In the genomic region with DNA sequence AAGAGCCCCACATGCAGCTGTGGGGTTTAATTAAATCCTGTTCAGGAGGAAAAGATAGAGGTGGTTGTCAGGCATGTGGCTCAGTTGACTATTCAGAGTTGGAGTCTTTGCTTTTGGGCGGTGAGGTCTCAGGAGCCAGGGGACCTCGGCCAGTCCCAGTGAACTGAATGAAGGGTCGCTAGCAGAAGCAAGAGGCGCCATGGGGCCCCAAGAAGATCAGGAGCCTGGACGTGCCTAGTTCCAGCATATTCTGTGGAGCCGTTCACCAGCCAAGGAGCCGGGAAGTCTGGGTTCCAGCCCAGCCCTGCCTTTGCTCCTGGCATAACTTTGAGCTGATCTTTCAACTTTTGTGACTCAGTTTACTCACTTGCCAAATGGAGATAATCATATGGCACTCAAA, we compare ENCODE assay signal across 34 cellular contexts.
"Had no signal": no experiment of that assay in that cellular context is flagged by ENCODE, and none has a peak within 500 bp of the region (broad histone marks: within the 10 kb centered on the region; RNA-seq: fewer than 3 reads in every experiment).

No MANE protein-coding gene starts in this region.

- H3K36me3 Mint-ChIP-seq: activated naive CD8-positive, alpha-beta T cell had no signal

- H3K4me1 ChIP-seq: heart right ventricle had no signal

- H3K9me3 ChIP-seq: esophagus squamous epithelium, gastroesophageal sphincter, heart right ventricle had no signal

- H3K27me3 Mint-ChIP-seq: activated CD8-positive, alpha-beta T cell treated with anti-CD3 and anti-CD28 coated beads for 36 hours; activated naive CD8-positive, alpha-beta T cell; T-helper 17 cell had no signal

- H3K27ac Mint-ChIP-seq: activated B cell treated with CpG ODN at 0.5 μM for 24 hours; activated CD8-positive, alpha-beta T cell treated with anti-CD3 and anti-CD28 coated beads for 36 hours; activated naive CD8-positive, alpha-beta T cell; activated T-cell treated with anti-CD3 and anti-CD28 coated beads, Interleukin-2, amount 50 U/mL, for 72 hours; effector memory CD8-positive, alpha-beta T cell; T-helper 17 cell; T-helper 2 cell treated with Interferon-gamma antibody and Interleukin-4, amounts not matched to agents 5 μg/mL and 100 μg/mL, for 36 hours had no signal

- ATAC-seq: activated CD4-positive, CD25-positive, alpha-beta regulatory T cell treated with anti-CD3 and anti-CD28 coated beads, Interleukin-2, amount 50 U/mL, for 24 hours; activated CD8-positive, alpha-beta T cell treated with anti-CD3 and anti-CD28 coated beads for 36 hours; activated T-cell treated with anti-CD3 and anti-CD28 coated beads, Interleukin-2, amount 50 U/mL, for 72 hours; effector memory CD8-positive, alpha-beta T cell; gastroesophageal sphincter; heart right ventricle; T-helper 17 cell had no signal

- FAIRE-seq: astrocyte, bronchial epithelial cell had no signal

- H3K9me3 Mint-ChIP-seq: activated B cell treated with CpG ODN at 0.5 μM for 24 hours; activated CD8-positive, alpha-beta T cell treated with anti-CD3 and anti-CD28 coated beads for 36 hours; activated T-cell treated with anti-CD3 and anti-CD28 coated beads, Interleukin-2, amount 50 U/mL, for 72 hours; central memory CD8-positive, alpha-beta T cell; effector memory CD8-positive, alpha-beta T cell; T-helper 2 cell treated with Interferon-gamma antibody and Interleukin-4, amounts not matched to agents 5 μg/mL and 100 μg/mL, for 36 hours had no signal

- DNase-seq: activated B cell treated with CpG ODN at 0.5 μM for 24 hours; activated CD4-positive, alpha-beta T cell treated with anti-CD3 and anti-CD28 coated beads for 48 hours; activated CD4-positive, alpha-beta T cell treated with anti-CD3 and anti-CD28 coated beads, Interleukin-2, amount 50 U/mL, for 1 hour; activated CD4-positive, alpha-beta T cell treated with anti-CD3 and anti-CD28 coated beads, Interleukin-2, amount 50 U/mL, for 48 hours; activated CD8-positive, alpha-beta memory T cell treated with anti-CD3 and anti-CD28 coated beads for 24 hours; activated CD8-positive, alpha-beta memory T cell treated with anti-CD3 and anti-CD28 coated beads, Interleukin-2, amount 50 U/mL, for 4 hours; activated CD8-positive, alpha-beta T cell treated with anti-CD3 and anti-CD28 coated beads for 36 hours; activated effector memory CD4-positive, alpha-beta T cell treated with Interleukin-2 at 50 U/mL for 16 hours; activated gamma-delta T cell treated with Interleukin-2 at 50 U/mL for 16 hours; activated naive CD4-positive, alpha-beta T cell treated with anti-CD3 and anti-CD28 coated beads, Interleukin-2, amount 50 U/mL, for 16 hours; activated naive CD4-positive, alpha-beta T cell treated with Interleukin-2 at 50 U/mL for 16 hours; activated T-cell treated with anti-CD3 and anti-CD28 coated beads, Interleukin-2, amount 50 U/mL, for 1 hour; activated T-cell treated with anti-CD3 and anti-CD28 coated beads, Interleukin-2, amount 50 U/mL, for 72 hours; amniotic stem cell; anterior cingulate cortex; brain microvascular endothelial cell; effector CD4-positive, alpha-beta T cell; effector memory CD8-positive, alpha-beta T cell; esophagus squamous epithelium; foreskin melanocyte; heart right ventricle; T-helper 1 cell; T-helper 17 cell; T1000; WERI-Rb-1 had no signal

- H3K36me3 ChIP-seq: brain microvascular endothelial cell, esophagus squamous epithelium, gastroesophageal sphincter, heart right ventricle, WERI-Rb-1 had no signal

- H3K4me1 Mint-ChIP-seq: activated B cell treated with CpG ODN at 0.5 μM for 24 hours had no signal

- H3K4me3 ChIP-seq: coronary artery, esophagus squamous epithelium, gastroesophageal sphincter, heart right ventricle had no signal

- H3K27me3 ChIP-seq: brain microvascular endothelial cell, esophagus squamous epithelium, gastroesophageal sphincter, heart right ventricle had no signal

- H3K27ac ChIP-seq: brain microvascular endothelial cell, coronary artery, epithelial cell of prostate, esophagus squamous epithelium, gastroesophageal sphincter, heart right ventricle, WERI-Rb-1 had no signal

- H3K4me3 Mint-ChIP-seq: activated B cell treated with CpG ODN at 0.5 μM for 24 hours; activated CD8-positive, alpha-beta T cell treated with anti-CD3 and anti-CD28 coated beads for 36 hours; activated naive CD8-positive, alpha-beta T cell; activated T-cell treated with anti-CD3 and anti-CD28 coated beads, Interleukin-2, amount 50 U/mL, for 72 hours; central memory CD8-positive, alpha-beta T cell; effector memory CD8-positive, alpha-beta T cell; T-helper 17 cell; T-helper 2 cell treated with Interferon-gamma antibody and Interleukin-4, amounts not matched to agents 5 μg/mL and 100 μg/mL, for 36 hours had no signal
